ENCODE assay signal across 8 cellular contexts in the genomic region with DNA sequence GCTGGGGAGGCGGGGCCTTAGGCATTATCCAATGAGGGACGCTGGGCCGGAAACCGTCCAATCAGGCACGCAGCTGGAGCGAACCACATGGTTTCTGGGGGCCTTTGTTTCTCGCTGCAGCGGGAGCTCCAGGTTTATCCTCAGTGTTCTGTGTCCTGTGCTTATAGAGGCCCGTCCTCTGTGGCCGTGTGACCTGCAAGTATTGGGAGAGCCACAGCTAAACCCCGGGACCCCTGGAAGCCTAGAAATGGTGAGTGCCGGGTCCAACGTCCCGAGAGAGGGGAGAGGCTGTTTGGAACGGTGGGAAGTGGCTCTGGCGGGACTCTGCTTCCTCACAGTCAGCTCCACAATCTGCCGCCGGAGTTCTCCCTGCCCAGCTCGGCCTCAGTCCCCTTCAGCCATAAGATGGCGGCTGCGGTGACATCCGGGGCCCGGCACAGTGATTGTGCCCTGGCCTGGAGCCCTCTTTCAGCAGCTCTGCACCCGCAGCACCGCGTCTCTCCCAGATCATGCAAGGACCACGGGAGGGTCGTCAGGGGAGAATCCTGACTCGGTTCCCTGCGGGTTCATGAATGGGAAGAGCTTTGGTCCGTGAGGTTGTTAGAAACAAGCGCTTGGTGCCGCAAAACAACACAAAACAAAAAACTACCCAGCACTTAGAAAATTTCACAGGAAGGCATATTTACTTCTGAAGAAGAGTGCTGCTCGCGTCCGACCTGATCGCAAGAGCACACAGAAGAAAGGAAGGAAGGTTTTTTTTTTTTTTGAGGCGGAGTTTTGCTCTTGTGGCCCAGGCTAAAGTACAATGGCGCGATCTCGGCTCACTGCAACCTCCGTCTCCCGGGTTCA. TPM values are rescaled to one million over a fixed set of nuclear protein-coding genes. Genes with fewer than 3 reads are reported as not detected.
DNase-seq lines count a peak whose midpoint lies in the region; ATAC-seq and TF ChIP-seq lines count a peak whose summit lies in the region.

A gene (plus strand): TSS at position 133 of the 849 bp plus-strand sequence. CDS start 115 bp downstream, at position 248.

- H3K4me3 Mint-ChIP-seq in CD8-positive, alpha-beta T cell = peak within 1 kb of the TSS; percentile 100

- H3K36me3 ChIP-seq in CD8-positive, alpha-beta T cell (ENCODE audit: insufficient read depth, low read length) = no peaks in the 10 kb centered on the region
- H3K36me3 ChIP-seq in endocrine pancreas (ENCODE audit: control insufficient read depth, insufficient read depth, low read length) (no peaks in the 10 kb centered on the region), mesenchymal stem cell (ENCODE audit: control insufficient read depth in 1 of 2, insufficient read depth in 2 of 2, low read depth in 1 of 2, low read length in 2 of 2) (peaks cover 0 to 4% of the 10 kb centered on the region in 2 experiments)

- peak within 1 kb of the TSS; percentile 2 to 92 for H3K14ac ChIP-seq in mesenchymal stem cell (ENCODE audit: low read length in 2 of 2)

- H3K4ac ChIP-seq in mesenchymal stem cell (ENCODE audit: low read depth in 1 of 2, low read length in 2 of 2) = peak within 1 kb of the TSS in 1 of 2 experiments; percentile 47

- WGBS in mesenchymal stem cell = under 1% methylated on average over 38 of the region's 43 CpGs

- H3K36me3 Mint-ChIP-seq in CD8-positive, alpha-beta T cell = peaks cover 12% of the 10 kb centered on the region

- peak within 1 kb of the TSS; percentile 85 for H2AFZ ChIP-seq in mesenchymal stem cell (ENCODE audit: low read depth, low read length)

- peak within 1 kb of the TSS; percentile 14 to 81 for H3K18ac ChIP-seq in mesenchymal stem cell (ENCODE audit: low read depth in 1 of 2, low read length in 2 of 2)

- H3K27ac Mint-ChIP-seq in CD8-positive, alpha-beta T cell = peak within 1 kb of the TSS; percentile 98

- POLR2A ChIA-PET in CD8-positive, alpha-beta T cell (lab: Charles Lee) = interaction anchor here (0.6 to 4.5 kb wide), 27 partner anchors 8 to 528 kb away, joined by 3 to 62 read pairs (median 4); a partner anchor contains a TSS

- peak; percentile 93 for ATAC-seq in CD8-positive, alpha-beta T cell
- ATAC-seq in GM19463 (IDR thresholded peaks at IDR 0.05; ENCODE audit: unreplicated experiment) = peak; percentile 95

- no peak within 1 kb of the TSS for H2BK15ac ChIP-seq in mesenchymal stem cell (ENCODE audit: low read depth, poor library complexity, severe bottlenecking)

- H3K9me3 Mint-ChIP-seq in CD8-positive, alpha-beta T cell = no peaks in the 10 kb centered on the region

- H2AK5ac ChIP-seq in mesenchymal stem cell (ENCODE audit: low read length, severe bottlenecking) = no peak within 1 kb of the TSS

- peak within 1 kb of the TSS; percentile 84 for H4K8ac ChIP-seq in mesenchymal stem cell (ENCODE audit: low read length)

- H3K23ac ChIP-seq in mesenchymal stem cell (ENCODE audit: low read length in 2 of 2) = no peak within 1 kb of the TSS

- DNase-seq in CD8-positive, alpha-beta T cell = peak; percentile 88 to 97 (median 93)
- DNase-seq in HS-27A (ENCODE audit: low read depth) (peak; percentile 64), NOMO-1 (lab: John Stamatoyannopoulos, UW; ENCODE audit: unreplicated experiment in 2 of 2) (peak; percentile 93 to 95), mesenchymal stem cell (peak; percentile 95)
- peak; percentile 78 to 85 (median 82) for DNase-seq in activated CD8-positive, alpha-beta memory T cell treated with anti-CD3 and anti-CD28 coated beads for 48 hours (ENCODE audit: low read depth in 2 of 3, low spot score in 2 of 3)
- peak; percentile 88 for DNase-seq in stimulated activated CD8-positive, alpha-beta memory T cell treated with anti-CD3 and anti-CD28 coated beads, Interleukin-12 subunit alpha, Interleukin-12 subunit beta, amount 100 ng/mL, for 24 hours (ENCODE audit: extremely low read depth)

- H3K4me2 ChIP-seq in mesenchymal stem cell (ENCODE audit: low read length, poor library complexity, severe bottlenecking) = peak within 1 kb of the TSS; percentile 86

- peak within 1 kb of the TSS; percentile 78 for H2BK5ac ChIP-seq in mesenchymal stem cell (ENCODE audit: low read depth, low read length, poor library complexity, severe bottlenecking)

- no peak within 1 kb of the TSS for H2BK12ac ChIP-seq in mesenchymal stem cell (ENCODE audit: low read length in 2 of 2)

- H3K9ac ChIP-seq in endocrine pancreas (ENCODE audit: control insufficient read depth, insufficient read depth, low read length) (peak within 1 kb of the TSS; percentile 86), mesenchymal stem cell (ENCODE audit: low read length) (peak within 1 kb of the TSS; percentile 92)

- H3K79me1 ChIP-seq in mesenchymal stem cell (replicated peaks; ENCODE audit: low read length, poor library complexity, severe bottlenecking) = peaks cover 8% of the 10 kb centered on the region

- peaks cover 22% of the 10 kb centered on the region for H3K4me1 ChIP-seq in CD8-positive, alpha-beta T cell (ENCODE audit: insufficient read depth, low read length)
- H3K4me1 ChIP-seq in endocrine pancreas (ENCODE audit: control insufficient read depth, insufficient read depth, low read length) (peaks cover 13% of the 10 kb centered on the region), mesenchymal stem cell (ENCODE audit: control insufficient read depth, insufficient read depth, low read depth, low read length) (peaks cover 2% of the 10 kb centered on the region)

- peak within 1 kb of the TSS; percentile 11 for H4K91ac ChIP-seq in mesenchymal stem cell (ENCODE audit: low read length)

- H2BK120ac ChIP-seq in mesenchymal stem cell (ENCODE audit: low read depth, low read length) = no peak within 1 kb of the TSS

- H3K27me3 Mint-ChIP-seq in CD8-positive, alpha-beta T cell (ENCODE audit: low read depth) = no peaks in the 10 kb centered on the region

- CTCF ChIA-PET in CD8-positive, alpha-beta T cell (lab: Charles Lee) = interaction anchor here (1.0 to 2.1 kb wide), 5 partner anchors 32 to 333 kb away, joined by 3 to 8 read pairs (median 6); a partner anchor contains a TSS

- no peak for TF ChIP-seq CTCF in CD8-positive, alpha-beta T cell (IDR thresholded peaks at IDR 0.05)

- peak within 1 kb of the TSS; percentile 89 for H3K27ac ChIP-seq in CD8-positive, alpha-beta T cell (ENCODE audit: low read depth, low read length)
- peak within 1 kb of the TSS; percentile 85 for H3K27ac ChIP-seq in mesenchymal stem cell (ENCODE audit: low read length, poor library complexity, severe bottlenecking)

- H3K27me3 ChIP-seq in CD8-positive, alpha-beta T cell (ENCODE audit: insufficient read depth, low read length) = no peaks in the 10 kb centered on the region
- H3K27me3 ChIP-seq in endocrine pancreas (ENCODE audit: control insufficient read depth, insufficient read depth, low read length) (no peaks in the 10 kb centered on the region), mesenchymal stem cell (ENCODE audit: control insufficient read depth in 1 of 2, insufficient read depth in 1 of 2, low read length in 2 of 2) (no peaks in the 10 kb centered on the region)

- intact Hi-C loops in CD8-positive, alpha-beta T cell (cut with DNase I, micrococcal nuclease) = loop anchor here (1.0 to 10.0 kb wide), 10 partner anchors 34 to 349 kb away; a partner anchor contains a TSS

- peaks cover 39% of the 10 kb centered on the region for H3K4me1 Mint-ChIP-seq in CD8-positive, alpha-beta T cell (ENCODE audit: low read depth)

- H3K9me3 ChIP-seq in CD8-positive, alpha-beta T cell (ENCODE audit: low read length) = no peaks in the 10 kb centered on the region
- H3K9me3 ChIP-seq in endocrine pancreas (ENCODE audit: control insufficient read depth, low read length) = no peaks in the 10 kb centered on the region
- peaks cover 43% of the 10 kb centered on the region for H3K9me3 ChIP-seq in mesenchymal stem cell (ENCODE audit: control insufficient read depth, low read length)

- peak within 1 kb of the TSS; percentile 89 for H3K4me3 ChIP-seq in CD8-positive, alpha-beta T cell (ENCODE audit: low read depth, low read length)
- peak within 1 kb of the TSS; percentile 67 for H3K4me3 ChIP-seq in endocrine pancreas (ENCODE audit: control insufficient read depth, insufficient read depth, low read length)
- H3K4me3 ChIP-seq in mesenchymal stem cell (ENCODE audit: insufficient read depth in 1 of 2, low read depth in 1 of 2, low read length in 2 of 2) = peak within 1 kb of the TSS; percentile 77 to 86

RNA-seq across cellular contexts. Expression of the gene that starts here (rescaled TPM):
- total RNA-seq in CD8-positive, alpha-beta T cell = 1 to 10 TPM; 2.6 to 3.2 TPM
- polyA plus RNA-seq in mesenchymal stem cell (2013, experiment 1 of 2) = 5.1 TPM
- 4.8 TPM for polyA plus RNA-seq in mesenchymal stem cell (2013, experiment 2 of 2)

Comparison
In these comparisons a context has a peak if more than half of its experiments do, and no peak if none do; other contexts are left out.
1. Peak in every context shown above with its lines: DNase-seq, ATAC-seq, H3K4me3 ChIP-seq and H3K27ac ChIP-seq.